In the genomic region with DNA sequence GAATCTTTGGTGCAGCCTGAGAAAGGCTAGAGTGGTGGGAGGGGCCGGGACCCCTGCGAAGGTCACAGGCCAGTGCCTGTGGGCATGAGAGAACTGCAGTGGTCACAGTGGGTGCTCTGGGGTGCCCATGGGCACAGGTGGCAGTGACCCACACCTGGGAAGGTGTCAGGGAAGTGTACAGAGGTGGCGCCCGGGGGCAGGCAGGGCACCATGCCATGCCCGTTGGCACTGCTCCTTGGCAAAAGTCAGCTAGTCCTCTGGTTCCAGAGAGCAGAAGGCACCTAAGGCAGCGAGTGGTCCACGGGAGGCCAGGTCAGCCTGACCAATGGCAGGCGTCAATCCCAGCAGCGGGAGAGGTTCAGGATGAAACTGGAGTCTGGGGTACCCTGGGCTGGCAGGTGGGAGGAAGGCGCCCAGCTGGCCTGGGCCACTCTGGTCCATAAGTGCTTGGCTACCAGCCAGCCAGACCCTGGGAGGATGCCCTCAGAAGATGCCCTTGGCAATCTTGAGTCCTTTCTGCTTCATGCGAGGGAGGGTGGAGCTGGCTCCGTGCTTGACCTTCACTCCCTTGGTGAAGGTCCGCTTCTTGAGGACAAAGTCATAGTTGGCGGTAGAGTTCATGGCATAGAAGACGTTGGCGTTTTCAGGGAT, we compare ENCODE assay signal across 2 cellular contexts.
TF ChIP-seq lines count a peak whose summit lies in the region.

No MANE protein-coding gene starts in this region.

TF ChIP-seq in IMR-90, 13 proteins besides CTCF, POLR2A, EP300 and RAD21:
- TF ChIP-seq CHD1 (IDR thresholded peaks at IDR 0.05; ENCODE audit: low read depth, low read length) (no peak), RFX5 (IDR thresholded peaks at IDR 0.05; ENCODE audit: low read depth, low read length) (no peak), FOS (IDR thresholded peaks at IDR 0.05; ENCODE audit: low read depth, low read length) (no peak), RCOR1 (IDR thresholded peaks at IDR 0.05; ENCODE audit: insufficient replicate concordance, low read length) (no peak), CEBPB (IDR thresholded peaks at IDR 0.05; ENCODE audit: low read depth, low read length) (no peak), MAZ (IDR thresholded peaks at IDR 0.05; ENCODE audit: borderline replicate concordance, low read depth, low read length) (no peak), MXI1 (IDR thresholded peaks at IDR 0.05; ENCODE audit: borderline replicate concordance, low read depth, low read length) (no peak), SMC3 (IDR thresholded peaks at IDR 0.05; ENCODE audit: low read depth, low read length) (no peak), MAFK (IDR thresholded peaks at IDR 0.05; ENCODE audit: low read depth, low read length) (no peak), NFE2L2 (IDR thresholded peaks at IDR 0.05; ENCODE audit: low read depth, low read length) (no peak), BHLHE40 (IDR thresholded peaks at IDR 0.05; ENCODE audit: low read depth, low read length) (no peak)
- TF ChIP-seq, protein P1, sequence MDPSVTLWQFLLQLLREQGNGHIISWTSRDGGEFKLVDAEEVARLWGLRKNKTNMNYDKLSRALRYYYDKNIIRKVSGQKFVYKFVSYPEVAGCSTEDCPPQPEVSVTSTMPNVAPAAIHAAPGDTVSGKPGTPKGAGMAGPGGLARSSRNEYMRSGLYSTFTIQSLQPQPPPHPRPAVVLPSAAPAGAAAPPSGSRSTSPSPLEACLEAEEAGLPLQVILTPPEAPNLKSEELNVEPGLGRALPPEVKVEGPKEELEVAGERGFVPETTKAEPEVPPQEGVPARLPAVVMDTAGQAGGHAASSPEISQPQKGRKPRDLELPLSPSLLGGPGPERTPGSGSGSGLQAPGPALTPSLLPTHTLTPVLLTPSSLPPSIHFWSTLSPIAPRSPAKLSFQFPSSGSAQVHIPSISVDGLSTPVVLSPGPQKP (IDR thresholded peaks at IDR 0.05; ENCODE audit: borderline replicate concordance, low read depth, low read length): no peak
- TF ChIP-seq, protein P2, sequence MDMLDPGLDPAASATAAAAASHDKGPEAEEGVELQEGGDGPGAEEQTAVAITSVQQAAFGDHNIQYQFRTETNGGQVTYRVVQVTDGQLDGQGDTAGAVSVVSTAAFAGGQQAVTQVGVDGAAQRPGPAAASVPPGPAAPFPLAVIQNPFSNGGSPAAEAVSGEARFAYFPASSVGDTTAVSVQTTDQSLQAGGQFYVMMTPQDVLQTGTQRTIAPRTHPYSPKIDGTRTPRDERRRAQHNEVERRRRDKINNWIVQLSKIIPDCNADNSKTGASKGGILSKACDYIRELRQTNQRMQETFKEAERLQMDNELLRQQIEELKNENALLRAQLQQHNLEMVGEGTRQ (IDR thresholded peaks at IDR 0.05; ENCODE audit: low read depth, low read length): no peak

TF ChIP-seq in endothelial cell of umbilical vein, 7 proteins besides CTCF, POLR2A, EP300 and RAD21:
- TF ChIP-seq EZH2 (IDR thresholded peaks at IDR 0.05; ENCODE audit: borderline replicate concordance, low read depth, low read length, severe bottlenecking): no peak
- no peak for TF ChIP-seq POLR2AphosphoS5 (IDR thresholded peaks at IDR 0.05; ENCODE audit: insufficient read depth, low read depth, low read length)
- TF ChIP-seq MYC (IDR thresholded peaks at IDR 0.05; ENCODE audit: low read depth, low read length): no peak
- TF ChIP-seq GATA2 (IDR thresholded peaks at IDR 0.05; ENCODE audit: insufficient read depth, insufficient read length, low read depth, low read length): no peak
- TF ChIP-seq FOS (IDR thresholded peaks at IDR 0.05; ENCODE audit: borderline replicate concordance, insufficient read depth, low read length): no peak
- no peak for TF ChIP-seq JUN (IDR thresholded peaks at IDR 0.05; ENCODE audit: borderline replicate concordance, insufficient read depth, insufficient read length, low read depth)
- no peak for TF ChIP-seq MAX (IDR thresholded peaks at IDR 0.05; ENCODE audit: insufficient read depth, insufficient read length)
